8 cellular contexts compared by ENCODE assay signal in the genomic region with DNA sequence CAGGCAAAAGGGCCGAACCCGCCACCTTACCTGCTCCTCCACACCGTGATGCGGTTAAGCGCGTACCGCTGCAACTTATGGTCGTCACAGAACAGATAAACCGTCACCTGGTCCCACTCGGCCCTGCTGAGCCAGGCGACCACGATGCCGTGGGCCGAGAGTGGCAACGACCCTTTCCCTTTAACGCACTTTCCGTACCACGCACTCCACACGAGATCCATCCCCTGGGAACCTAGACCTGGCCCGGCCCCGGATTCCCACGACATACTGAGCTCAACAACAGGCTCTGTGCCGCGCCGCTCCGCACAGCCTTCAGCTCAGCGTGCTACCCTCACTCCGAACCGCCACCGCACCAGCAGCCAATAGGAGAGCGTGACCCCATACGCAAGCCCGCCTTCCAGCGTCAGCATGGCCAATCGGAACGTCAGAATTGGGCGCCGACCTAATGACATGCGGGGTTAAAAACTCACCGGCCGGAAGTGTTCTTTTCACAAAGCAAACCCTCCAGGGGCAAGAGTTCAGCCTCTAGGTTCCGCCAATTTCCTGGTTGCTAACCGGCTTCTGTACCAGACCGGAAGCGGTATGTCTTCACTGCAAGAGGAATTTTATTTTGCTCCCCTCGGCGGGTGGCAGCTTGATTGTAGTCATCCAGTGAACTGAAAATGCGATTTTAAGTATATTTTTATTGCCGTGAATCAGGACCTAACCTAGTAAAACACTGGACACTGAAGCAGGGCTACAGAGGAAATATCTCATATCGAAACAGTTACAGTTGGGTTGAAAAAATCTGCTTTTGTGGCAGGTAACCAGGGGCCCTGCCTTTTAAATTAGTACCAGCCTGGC. TPM values are rescaled to one million over a fixed set of nuclear protein-coding genes. Genes with fewer than 3 reads are reported as not detected.
DNase-seq lines count a peak whose midpoint lies in the region; ATAC-seq and TF ChIP-seq lines count a peak whose summit lies in the region.

Gene LAS1L (minus strand): TSS at position 338 of the 843 bp plus-strand sequence. CDS start 72 bp downstream, at position 266.

- peak; percentile 98 for ATAC-seq in effector memory CD8-positive, alpha-beta T cell (replicated peaks)
- ATAC-seq in memory B cell (ENCODE audit: low read depth) = peak; percentile 96

- POLR2A ChIA-PET in activated CD8-positive, alpha-beta memory T cell treated with anti-CD3 and anti-CD28 coated beads for 36 hours (lab: Charles Lee) = interaction anchor here (1.4 kb wide), 1 partner anchor 9 kb away, joined by 5 read pairs; no protein-coding TSS in a partner anchor

- H3K36me3 Mint-ChIP-seq in effector memory CD8-positive, alpha-beta T cell (ENCODE audit: insufficient read depth) = peaks cover 23% of the 10 kb centered on the region
- H3K36me3 Mint-ChIP-seq in memory B cell = peaks cover 4% of the 10 kb centered on the region

- peak within 1 kb of the TSS; percentile 88 to 92 for H3K4me3 Mint-ChIP-seq in effector memory CD8-positive, alpha-beta T cell
- peak within 1 kb of the TSS; percentile 100 for H3K4me3 Mint-ChIP-seq in memory B cell

- peaks cover 9 to 17% of the 10 kb centered on the region in 2 donors for H3K4me1 Mint-ChIP-seq in effector memory CD8-positive, alpha-beta T cell (ENCODE audit: low read depth in 2 of 2)
- peaks cover 17% of the 10 kb centered on the region for H3K4me1 Mint-ChIP-seq in memory B cell

- H3K27me3 Mint-ChIP-seq in effector memory CD8-positive, alpha-beta T cell = no peaks in the 10 kb centered on the region
- H3K27me3 Mint-ChIP-seq in memory B cell = no peaks in the 10 kb centered on the region

- CTCF ChIA-PET in activated CD8-positive, alpha-beta memory T cell treated with anti-CD3 and anti-CD28 coated beads for 36 hours (lab: Charles Lee) = no interaction called here

- DNase-seq in CMK (ENCODE audit: low read depth) (peak; percentile 85), GM20000 (ENCODE audit: low spot score) (peak; percentile 87), HT-29 (ENCODE audit: low spot score) (peak; percentile 96), NOMO-1 (lab: John Stamatoyannopoulos, UW; ENCODE audit: unreplicated experiment in 2 of 2) (peak; percentile 84 to 87), memory B cell (ENCODE audit: low spot score in 2 of 2) (peak; percentile 74 to 86)
- peak; percentile 84 to 91 (median 87) for DNase-seq in effector memory CD8-positive, alpha-beta T cell
- peak; percentile 64 for DNase-seq in stimulated activated CD8-positive, alpha-beta memory T cell treated with anti-CD3 and anti-CD28 coated beads, Interleukin-12 subunit alpha, Interleukin-12 subunit beta, amount 100 ng/mL, for 24 hours (ENCODE audit: extremely low read depth)

- no peak for TF ChIP-seq CTCF in GM20000 (IDR thresholded peaks at IDR 0.05; ENCODE audit: extremely low read depth, missing control alignments)

- no peaks in the 10 kb centered on the region for H3K9me3 Mint-ChIP-seq in effector memory CD8-positive, alpha-beta T cell
- H3K9me3 Mint-ChIP-seq in memory B cell = no peaks in the 10 kb centered on the region

- H3K27ac Mint-ChIP-seq in effector memory CD8-positive, alpha-beta T cell = peak within 1 kb of the TSS; percentile 94 to 95
- peak within 1 kb of the TSS; percentile 97 for H3K27ac Mint-ChIP-seq in memory B cell

RNA-seq across cellular contexts. Expression of gene LAS1L, which starts in this region (rescaled TPM):
- 41.5 and 50.6 TPM in 2 replicates for total RNA-seq in HT-29 (2014; rRNA removed; shearing (Covaris generic))
- total RNA-seq in activated CD8-positive, alpha-beta memory T cell treated with anti-CD3 and anti-CD28 coated beads for 36 hours = 10 to 100 TPM; 74.0 to 74.3 TPM

Comparison
In these comparisons a context has a peak if more than half of its experiments do, and no peak if none do; other contexts are left out.
1. Peak in every context shown above with its lines: DNase-seq and ATAC-seq.